ENCODE assay signal across 24 cellular contexts in the genomic region with DNA sequence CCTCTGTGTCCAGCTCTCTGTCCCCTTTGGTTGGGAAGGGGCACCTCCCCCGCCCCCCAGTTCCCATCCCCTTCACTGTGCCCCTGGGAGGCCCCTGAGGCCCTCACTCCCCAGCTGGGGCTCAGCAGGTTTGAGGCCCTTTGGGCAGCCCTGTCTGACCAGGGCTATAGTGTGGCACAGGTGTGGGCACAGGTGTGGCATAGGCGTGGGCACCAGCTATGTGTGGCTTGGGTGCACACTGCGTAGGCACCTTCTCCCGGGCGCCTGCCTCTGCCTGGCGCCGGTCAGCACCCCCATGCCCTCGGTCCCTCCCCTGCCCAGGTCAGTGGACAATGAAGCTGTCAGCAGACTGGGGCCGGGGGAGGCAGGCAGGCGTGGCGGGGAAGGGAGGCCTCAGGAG. TPM values are rescaled to one million over a fixed set of nuclear protein-coding genes. Genes with fewer than 3 reads are reported as not detected.
DNase-seq lines count a peak whose midpoint lies in the region; ATAC-seq, FAIRE-seq and TF ChIP-seq lines count a peak whose summit lies in the region.
"Had no signal": no experiment of that assay in that cellular context is flagged by ENCODE, and none has a peak within 500 bp of the region (broad histone marks: within the 10 kb centered on the region; RNA-seq: fewer than 3 reads in every experiment).

No MANE protein-coding gene starts in this region.

- H3K4me3 ChIP-seq in cardiac muscle cell (no peak overlapping the region), right atrium auricular region (no peak overlapping the region), K562 (no peak overlapping the region), smooth muscle cell (no peak overlapping the region)
- H3K4me3 ChIP-seq: MG63 had no signal

- no peak for TF ChIP-seq RAD21 in K562 (CRISPR knock-in tag; conservative IDR thresholded peaks at IDR 0.05 in 1 of 2, IDR thresholded peaks at IDR 0.05 in 1 of 2)

- H4K20me1 ChIP-seq in K562 (replicated peaks; ENCODE audit: control insufficient read depth, insufficient read depth, low read length) (no peaks in the 10 kb centered on the region), smooth muscle cell (ENCODE audit: low read depth) (no peaks in the 10 kb centered on the region)

- intact Hi-C loops in K562 (cut with micrococcal nuclease) = no loop called here

- H3K36me3 ChIP-seq in cardiac muscle cell (no peaks in the 10 kb centered on the region), right atrium auricular region (no peaks in the 10 kb centered on the region), K562 (ENCODE audit: control insufficient read depth, insufficient read depth, low read length) (no peaks in the 10 kb centered on the region), smooth muscle cell (ENCODE audit: low read depth) (no peaks in the 10 kb centered on the region)
- H3K36me3 ChIP-seq: MG63 had no signal

- in situ Hi-C loops in K562 (cut with MboI) = no loop called here

- BruUV-seq in K562 (replicated peaks; lab: Mats Ljungman, UMichigan) = no TSS peak

- POLR2A ChIA-PET in K562 (lab: Yijun Ruan, JAX) = interaction anchor here (0.5 to 2.5 kb wide), 2 partner anchors 9 to 65 kb away, joined by 3 to 17 read pairs; partner anchors contain the start of genes FGFR3, TACC3 and TMEM129

- H3K4me1 ChIP-seq in cardiac muscle cell (ENCODE audit: low read depth) (peaks cover 39% of the 10 kb centered on the region), right atrium auricular region (peaks cover 0 to 10% of the 10 kb centered on the region in 2 donors), K562 (replicated peaks in 1 of 2; ENCODE audit: control insufficient read depth in 2 of 2, insufficient read depth in 2 of 2, low read length in 2 of 2) (peaks cover 41 to 79% of the 10 kb centered on the region in 2 experiments), smooth muscle cell (ENCODE audit: low read depth) (peaks cover 4% of the 10 kb centered on the region)

- TF ChIP-seq CTCF in cardiac muscle cell (IDR thresholded peaks at IDR 0.05; ENCODE audit: low read depth, low read length) (no peak), right atrium auricular region (IDR thresholded peaks at IDR 0.05) (no peak), K562 (IDR thresholded peaks at IDR 0.05 in 2 of 3, conservative IDR thresholded peaks at IDR 0.05 in 1 of 3; ENCODE audit: insufficient read depth in 2 of 3, low read depth in 1 of 3, low read length in 3 of 3) (no peak), smooth muscle cell (IDR thresholded peaks at IDR 0.05; ENCODE audit: borderline replicate concordance, insufficient read depth, poor library complexity, severe bottlenecking) (no peak)

- no peak for TF ChIP-seq POLR2A in K562 (conservative IDR thresholded peaks at IDR 0.05)

- no peaks in the 10 kb centered on the region for H3K27me3 ChIP-seq in cardiac muscle cell
- no peaks in the 10 kb centered on the region for H3K27me3 ChIP-seq in right atrium auricular region
- H3K27me3 ChIP-seq in K562 (ENCODE audit: control insufficient read depth in 2 of 2, insufficient read depth in 2 of 2, low read length in 2 of 2) = no peaks in the 10 kb centered on the region
- peaks cover 2% of the 10 kb centered on the region for H3K27me3 ChIP-seq in layer of hippocampus (ENCODE audit: control insufficient read depth, insufficient read depth, low read length)
- no peaks in the 10 kb centered on the region for H3K27me3 ChIP-seq in smooth muscle cell (ENCODE audit: low read depth)
- H3K27me3 ChIP-seq: MG63 had no signal

- no peaks in the 10 kb centered on the region for H3K9me3 ChIP-seq in cardiac muscle cell (ENCODE audit: low read depth)
- H3K9me3 ChIP-seq in right atrium auricular region = no peaks in the 10 kb centered on the region
- H3K9me3 ChIP-seq in K562 (replicated peaks; ENCODE audit: control insufficient read depth, insufficient read depth, low read depth, low read length) = no peaks in the 10 kb centered on the region
- H3K9me3 ChIP-seq in smooth muscle cell (replicated peaks; ENCODE audit: low read depth) = no peaks in the 10 kb centered on the region
- H3K9me3 ChIP-seq: MG63 had no signal

- ATAC-seq in K562 (peak; percentile 16), GM18498 (IDR thresholded peaks at IDR 0.05; ENCODE audit: unreplicated experiment) (no peak)
- ATAC-seq: PC-3 had no signal

- no peaks in the 10 kb centered on the region for H3K9me1 ChIP-seq in K562 (ENCODE audit: control insufficient read depth, insufficient read depth, low read length)

- H3K4me2 ChIP-seq in K562 (ENCODE audit: insufficient read depth, low read length) (peak overlapping the region; percentile 49), smooth muscle cell (no peak overlapping the region)

- TF ChIP-seq EP300 in K562 (IDR thresholded peaks at IDR 0.05; ENCODE audit: low read length) = no peak

- 42% methylated on average over 8 of the region's 11 CpGs for WGBS in K562 (ENCODE audit: insufficient coverage, low coverage, missing lambda C conversion rate)
- 87% methylated on average over 11 of the region's 11 CpGs for WGBS in smooth muscle cell (ENCODE audit: low lambda C conversion rate)

- FAIRE-seq in K562 (lab: Jason Lieb, UNC) (no peak), HTR-8/SVneo (lab: Jason Lieb, UNC) (no peak)
- FAIRE-seq: H54 had no signal

- DNase-seq in cardiac muscle cell (ENCODE audit: low read depth in 1 of 2, low spot score in 1 of 2) (no peak), right atrium auricular region (ENCODE audit: low spot score) (no peak), K562 (ENCODE audit: extremely low read depth in 1 of 4, low spot score in 3 of 4) (peak in 1 of 4 experiments; percentile 21), smooth muscle cell (lab: John Stamatoyannopoulos, UW; ENCODE audit: unreplicated experiment) (no peak), A172 (ENCODE audit: low spot score) (no peak), HTR-8/SVneo (ENCODE audit: insufficient read length, low spot score) (no peak)
- DNase-seq: CD4-positive, CD25-positive, alpha-beta regulatory T cell; COR-L47; DMS 273 treated with DMSO at 0.1 percent for 48 hours; DND-41; HFFc6; IMR-90; Karpas-422; MG63; NCI-H1048; NCI-H1436; NCI-H1930; NCI-H345; NCI-H524 treated with DMSO at 0.1 percent for 48 hours; PC-3 had no signal

- CTCF ChIA-PET in K562 (lab: Yijun Ruan, JAX; ENCODE audit: low intra/inter-chr PET ratio) = no interaction called here

- no peaks in the 10 kb centered on the region for H3F3A ChIP-seq in smooth muscle cell (ENCODE audit: low read depth)

- H2AFZ ChIP-seq in K562 (ENCODE audit: low read depth, low read length) (0 out of 2 replicates have a peak overlapping the region, but pooled peaks have one; percentile 71), smooth muscle cell (ENCODE audit: low read depth) (peak overlapping the region; percentile 49)

- H3K79me2 ChIP-seq in K562 (ENCODE audit: control insufficient read depth, insufficient read depth, low read length) (no peaks in the 10 kb centered on the region), smooth muscle cell (ENCODE audit: low read depth) (no peaks in the 10 kb centered on the region)

- H3K27ac ChIP-seq in cardiac muscle cell (peak overlapping the region; percentile 89), right atrium auricular region (peak overlapping the region in 1 of 2 donors; percentile 31), K562 (ENCODE audit: extremely low read depth, low read depth, low read length) (peak overlapping the region; percentile 62), layer of hippocampus (ENCODE audit: low read depth, low read length) (peak overlapping the region; percentile 62), smooth muscle cell (ENCODE audit: low read depth) (no peak overlapping the region)
- H3K27ac ChIP-seq: 22Rv1 had no signal

- H3K9ac ChIP-seq in K562 (ENCODE audit: insufficient read depth in 1 of 2, low read depth in 2 of 2, low read length in 2 of 2) = peak overlapping the region; percentile 39 to 90; a peak in 3 of 4 replicates
- no peak overlapping the region for H3K9ac ChIP-seq in smooth muscle cell (ENCODE audit: low read depth)

TF ChIP-seq in K562, 482 proteins besides CTCF, POLR2A, EP300 and RAD21 (continues in another document):
- TF ChIP-seq, protein P1, sequence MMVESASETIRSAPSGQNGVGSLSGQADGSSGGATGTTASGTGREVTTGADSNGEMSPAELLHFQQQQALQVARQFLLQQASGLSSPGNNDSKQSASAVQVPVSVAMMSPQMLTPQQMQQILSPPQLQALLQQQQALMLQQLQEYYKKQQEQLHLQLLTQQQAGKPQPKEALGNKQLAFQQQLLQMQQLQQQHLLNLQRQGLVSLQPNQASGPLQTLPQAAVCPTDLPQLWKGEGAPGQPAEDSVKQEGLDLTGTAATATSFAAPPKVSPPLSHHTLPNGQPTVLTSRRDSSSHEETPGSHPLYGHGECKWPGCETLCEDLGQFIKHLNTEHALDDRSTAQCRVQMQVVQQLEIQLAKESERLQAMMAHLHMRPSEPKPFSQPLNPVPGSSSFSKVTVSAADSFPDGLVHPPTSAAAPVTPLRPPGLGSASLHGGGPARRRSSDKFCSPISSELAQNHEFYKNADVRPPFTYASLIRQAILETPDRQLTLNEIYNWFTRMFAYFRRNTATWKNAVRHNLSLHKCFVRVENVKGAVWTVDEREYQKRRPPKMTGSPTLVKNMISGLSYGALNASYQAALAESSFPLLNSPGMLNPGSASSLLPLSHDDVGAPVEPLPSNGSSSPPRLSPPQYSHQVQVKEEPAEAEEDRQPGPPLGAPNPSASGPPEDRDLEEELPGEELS (CRISPR knock-in tag; IDR thresholded peaks at IDR 0.05; ENCODE audit: borderline replicate concordance) = no peak

RNA-seq across cellular contexts. Expression of gene FGFR3, which starts 7.5 kb away (rescaled TPM):
- total RNA-seq in cardiac muscle cell (44.3 and 47.3 TPM in 2 replicates), right atrium auricular region (10 to 100 TPM in 1 of 2 donors, 1 to 10 TPM in 1; 2.6 to 15.4 TPM), K562 (2014; rRNA removed) (39.9 and 43.8 TPM in 2 replicates), K562 (2014; rRNA removed; fragmentation: Illumina TruSeq; extraction: Trizol) (6.3 and 6.5 TPM in 2 replicates), K562 (2015; rRNA removed; fragmentation: Illumina TruSeq; extraction: Trizol) (12.7 and 14.1 TPM in 2 replicates), K562 (2021) (47.8 and 60.4 TPM in 2 replicates), smooth muscle cell (6.4 and 6.6 TPM in 2 replicates)
- polyA plus RNA-seq in cardiac muscle cell (39.2 and 40.9 TPM in 2 replicates), K562 (2011; rRNA removed) (20.4 and 21.7 TPM in 2 replicates), K562 (2014; fragmentation: Illumina TruSeq; extraction: Trizol) (8.4 and 22.9 TPM in 2 replicates), K562 (2014; fragmentation: Nextera tagmentation; extraction: Ambion mirVana) (1 to 10 TPM; 1.2 to 1.7 TPM), K562 (2014; rRNA removed) (48.9 and 51.5 TPM in 2 replicates), smooth muscle cell (13.6 and 15.1 TPM in 2 replicates)
- 54.4 and 166 TPM in 2 replicates for total RNA-seq in K562 (2011; cell fraction: chromatin; rRNA removed; ENCODE audit: low replicate concordance)
- total RNA-seq in K562 (2011; cell fraction: nucleolus; rRNA removed) = 200 and 208 TPM in 2 replicates
- total RNA-seq in K562 (2011; cell fraction: nucleoplasm; rRNA removed) = 76.8 and 80.7 TPM in 2 replicates
- polyA plus RNA-seq in K562 (2011; cell fraction: cytosol; rRNA removed) = 18.7 and 54.2 TPM in 2 replicates
- polyA plus RNA-seq in K562 (2011; cell fraction: nucleus; rRNA removed) = 176 and 334 TPM in 2 replicates
- 15.0 and 22.4 TPM in 2 replicates for polyA plus RNA-seq in K562 (2012)
- 3.9 and 9.3 TPM in 2 replicates for polyA minus RNA-seq in K562 (2011; rRNA and poly(A)+ RNA removed)
- 30.2 and 37.6 TPM in 2 replicates for polyA minus RNA-seq in K562 (2011; cell fraction: cytosol; rRNA and poly(A)+ RNA removed)
- polyA minus RNA-seq in K562 (2011; cell fraction: nucleus; rRNA and poly(A)+ RNA removed) = 59.1 and 74.0 TPM in 2 replicates
- 12.4 and 19.8 TPM in 2 replicates for total RNA-seq in A172 (2014; rRNA removed; shearing (Covaris generic))
- polyA plus RNA-seq: CD4-positive, CD25-positive, alpha-beta regulatory T cell had no signal
